Comparison of ENCODE assay signal across 1 cellular context in genomic region chr20:39081255-39081654, GRCh38.
TF ChIP-seq lines count a peak whose summit lies in the region.

No MANE protein-coding gene starts in this region.

TF ChIP-seq in HepG2, 621 proteins besides CTCF, POLR2A, EP300 and RAD21 (continued from another document and continues in another):
- TF ChIP-seq, protein P1, sequence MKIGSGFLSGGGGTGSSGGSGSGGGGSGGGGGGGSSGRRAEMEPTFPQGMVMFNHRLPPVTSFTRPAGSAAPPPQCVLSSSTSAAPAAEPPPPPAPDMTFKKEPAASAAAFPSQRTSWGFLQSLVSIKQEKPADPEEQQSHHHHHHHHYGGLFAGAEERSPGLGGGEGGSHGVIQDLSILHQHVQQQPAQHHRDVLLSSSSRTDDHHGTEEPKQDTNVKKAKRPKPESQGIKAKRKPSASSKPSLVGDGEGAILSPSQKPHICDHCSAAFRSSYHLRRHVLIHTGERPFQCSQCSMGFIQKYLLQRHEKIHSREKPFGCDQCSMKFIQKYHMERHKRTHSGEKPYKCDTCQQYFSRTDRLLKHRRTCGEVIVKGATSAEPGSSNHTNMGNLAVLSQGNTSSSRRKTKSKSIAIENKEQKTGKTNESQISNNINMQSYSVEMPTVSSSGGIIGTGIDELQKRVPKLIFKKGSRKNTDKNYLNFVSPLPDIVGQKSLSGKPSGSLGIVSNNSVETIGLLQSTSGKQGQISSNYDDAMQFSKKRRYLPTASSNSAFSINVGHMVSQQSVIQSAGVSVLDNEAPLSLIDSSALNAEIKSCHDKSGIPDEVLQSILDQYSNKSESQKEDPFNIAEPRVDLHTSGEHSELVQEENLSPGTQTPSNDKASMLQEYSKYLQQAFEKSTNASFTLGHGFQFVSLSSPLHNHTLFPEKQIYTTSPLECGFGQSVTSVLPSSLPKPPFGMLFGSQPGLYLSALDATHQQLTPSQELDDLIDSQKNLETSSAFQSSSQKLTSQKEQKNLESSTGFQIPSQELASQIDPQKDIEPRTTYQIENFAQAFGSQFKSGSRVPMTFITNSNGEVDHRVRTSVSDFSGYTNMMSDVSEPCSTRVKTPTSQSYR (CRISPR knock-in tag; IDR thresholded peaks at IDR 0.05; ENCODE audit: borderline replicate concordance) = no peak
- TF ChIP-seq ZNF724P (CRISPR knock-in tag; IDR thresholded peaks at IDR 0.05; ENCODE audit: borderline replicate concordance) (no peak), ZNF792 (CRISPR knock-in tag; IDR thresholded peaks at IDR 0.05) (0 out of 2 replicates have a peak, but pooled peaks have one; percentile 30), HDAC2 (CRISPR knock-in tag; IDR thresholded peaks at IDR 0.05) (no peak), MAFG (CRISPR knock-in tag; IDR thresholded peaks at IDR 0.05) (no peak), CBX5 (CRISPR knock-in tag; IDR thresholded peaks at IDR 0.05; ENCODE audit: borderline replicate concordance) (no peak), ZNF800 (CRISPR knock-in tag; IDR thresholded peaks at IDR 0.05) (0 out of 2 replicates have a peak, but pooled peaks have one; percentile 30), TBL1XR1 (IDR thresholded peaks at IDR 0.05; ENCODE audit: borderline replicate concordance, low read length, partially characterized antibody) (no peak), ELF1 (CRISPR knock-in tag; IDR thresholded peaks at IDR 0.05) (peak; percentile 69), ZNF501 (CRISPR knock-in tag; IDR thresholded peaks at IDR 0.05) (peak; percentile 25; the same call in 1 of the 2 replicates), CSRNP1 (CRISPR knock-in tag; IDR thresholded peaks at IDR 0.05) (peak; percentile 58; the same call in 1 of the 2 replicates), TBX2 (CRISPR knock-in tag; IDR thresholded peaks at IDR 0.05; ENCODE audit: borderline replicate concordance) (no peak), ZFP36L2 (CRISPR knock-in tag; IDR thresholded peaks at IDR 0.05) (no peak), RFXAP (CRISPR knock-in tag; IDR thresholded peaks at IDR 0.05; ENCODE audit: borderline replicate concordance) (no peak), E2F2 (CRISPR knock-in tag; IDR thresholded peaks at IDR 0.05; ENCODE audit: borderline replicate concordance) (no peak), AHDC1 (CRISPR knock-in tag; IDR thresholded peaks at IDR 0.05; ENCODE audit: borderline replicate concordance) (no peak), RXRB (CRISPR knock-in tag; IDR thresholded peaks at IDR 0.05; ENCODE audit: borderline replicate concordance) (no peak), ZNF331 (CRISPR knock-in tag; IDR thresholded peaks at IDR 0.05) (peak; percentile 33; the same call in 1 of the 2 replicates), SYNCRIP (IDR thresholded peaks at IDR 0.05; ENCODE audit: insufficient read depth, low read depth, low read length) (no peak), ZFP90 (CRISPR knock-in tag; IDR thresholded peaks at IDR 0.05; ENCODE audit: borderline replicate concordance) (no peak), ZNF605 (CRISPR knock-in tag; IDR thresholded peaks at IDR 0.05) (no peak), ZHX1 (CRISPR knock-in tag; IDR thresholded peaks at IDR 0.05; ENCODE audit: low read depth) (no peak)
- TF ChIP-seq, protein P2, sequence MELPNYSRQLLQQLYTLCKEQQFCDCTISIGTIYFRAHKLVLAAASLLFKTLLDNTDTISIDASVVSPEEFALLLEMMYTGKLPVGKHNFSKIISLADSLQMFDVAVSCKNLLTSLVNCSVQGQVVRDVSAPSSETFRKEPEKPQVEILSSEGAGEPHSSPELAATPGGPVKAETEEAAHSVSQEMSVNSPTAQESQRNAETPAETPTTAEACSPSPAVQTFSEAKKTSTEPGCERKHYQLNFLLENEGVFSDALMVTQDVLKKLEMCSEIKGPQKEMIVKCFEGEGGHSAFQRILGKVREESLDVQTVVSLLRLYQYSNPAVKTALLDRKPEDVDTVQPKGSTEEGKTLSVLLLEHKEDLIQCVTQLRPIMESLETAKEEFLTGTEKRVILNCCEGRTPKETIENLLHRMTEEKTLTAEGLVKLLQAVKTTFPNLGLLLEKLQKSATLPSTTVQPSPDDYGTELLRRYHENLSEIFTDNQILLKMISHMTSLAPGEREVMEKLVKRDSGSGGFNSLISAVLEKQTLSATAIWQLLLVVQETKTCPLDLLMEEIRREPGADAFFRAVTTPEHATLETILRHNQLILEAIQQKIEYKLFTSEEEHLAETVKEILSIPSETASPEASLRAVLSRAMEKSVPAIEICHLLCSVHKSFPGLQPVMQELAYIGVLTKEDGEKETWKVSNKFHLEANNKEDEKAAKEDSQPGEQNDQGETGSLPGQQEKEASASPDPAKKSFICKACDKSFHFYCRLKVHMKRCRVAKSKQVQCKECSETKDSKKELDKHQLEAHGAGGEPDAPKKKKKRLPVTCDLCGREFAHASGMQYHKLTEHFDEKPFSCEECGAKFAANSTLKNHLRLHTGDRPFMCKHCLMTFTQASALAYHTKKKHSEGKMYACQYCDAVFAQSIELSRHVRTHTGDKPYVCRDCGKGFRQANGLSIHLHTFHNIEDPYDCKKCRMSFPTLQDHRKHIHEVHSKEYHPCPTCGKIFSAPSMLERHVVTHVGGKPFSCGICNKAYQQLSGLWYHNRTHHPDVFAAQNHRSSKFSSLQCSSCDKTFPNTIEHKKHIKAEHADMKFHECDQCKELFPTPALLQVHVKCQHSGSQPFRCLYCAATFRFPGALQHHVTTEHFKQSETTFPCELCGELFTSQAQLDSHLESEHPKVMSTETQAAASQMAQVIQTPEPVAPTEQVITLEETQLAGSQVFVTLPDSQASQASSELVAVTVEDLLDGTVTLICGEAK (IDR thresholded peaks at IDR 0.05) = no peak
- TF ChIP-seq, protein P2 (CRISPR knock-in tag; IDR thresholded peaks at IDR 0.05) = no peak
